ENCODE assay signal across 9 cellular contexts in the genomic region with DNA sequence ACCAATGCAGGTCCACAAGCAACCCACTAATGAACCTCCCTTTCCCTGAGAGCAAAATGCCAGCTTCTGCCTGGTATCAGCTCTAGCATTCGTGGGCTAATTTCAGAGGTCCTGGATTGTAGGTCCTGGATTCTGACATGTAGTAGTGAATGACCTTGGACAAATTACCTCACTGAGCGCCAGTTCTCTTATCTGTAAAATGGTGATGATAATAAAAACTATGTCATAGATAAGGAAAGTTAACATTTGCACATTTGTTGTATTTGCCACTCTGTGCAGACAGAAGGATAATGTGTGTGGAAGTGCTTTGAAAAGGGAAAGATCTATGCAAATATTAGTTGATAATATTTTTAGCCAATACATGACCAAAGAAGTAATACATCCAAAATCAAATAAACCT. TPM values are rescaled to one million over a fixed set of nuclear protein-coding genes. Genes with fewer than 3 reads are reported as not detected.
DNase-seq lines count a peak whose midpoint lies in the region; ATAC-seq and TF ChIP-seq lines count a peak whose summit lies in the region.
"Had no signal": no experiment of that assay in that cellular context is flagged by ENCODE, and none has a peak within 500 bp of the region (broad histone marks: within the 10 kb centered on the region; RNA-seq: fewer than 3 reads in every experiment).

No MANE protein-coding gene starts in this region.

- H4K20me1 ChIP-seq in neural progenitor cell (ENCODE audit: low read depth) = peaks cover 48% of the 10 kb centered on the region

- TF ChIP-seq CTCF in GM06990 (IDR thresholded peaks at IDR 0.05; ENCODE audit: insufficient read depth, low read length, poor library complexity, severe bottlenecking) (no peak), neural progenitor cell (IDR thresholded peaks at IDR 0.05) (no peak), vagina (IDR thresholded peaks at IDR 0.05) (no peak)

- H3K9me3 ChIP-seq in KOPT-K1 (ENCODE audit: insufficient read depth, low read length, poor library complexity, severe bottlenecking) = no peaks in the 10 kb centered on the region
- no peaks in the 10 kb centered on the region for H3K9me3 ChIP-seq in duodenal mucosa (ENCODE audit: control insufficient read depth in 1 of 2, low read length in 2 of 2)
- no peaks in the 10 kb centered on the region for H3K9me3 ChIP-seq in neural progenitor cell (ENCODE audit: low read depth)
- H3K9me3 ChIP-seq in vagina = no peaks in the 10 kb centered on the region

- H3K4me1 ChIP-seq in duodenal mucosa (ENCODE audit: control insufficient read depth in 1 of 2, insufficient read depth in 2 of 2, low read length in 2 of 2) (peaks cover 42 to 48% of the 10 kb centered on the region in 2 donors), neural progenitor cell (peaks cover 17% of the 10 kb centered on the region), vagina (peaks cover 44% of the 10 kb centered on the region)

- H3K9ac ChIP-seq in duodenal mucosa (ENCODE audit: low read depth in 1 of 2, low read length in 2 of 2) = peak overlapping the region; percentile 47 to 52
- H3K9ac ChIP-seq in neural progenitor cell = no peak overlapping the region

- peaks cover 23% of the 10 kb centered on the region for H3K4me1 Mint-ChIP-seq in neural progenitor cell

- H3K27me3 Mint-ChIP-seq in neural progenitor cell (ENCODE audit: insufficient read depth, low read depth) = peaks cover 29% of the 10 kb centered on the region

- H3K27ac ChIP-seq in KOPT-K1 (ENCODE audit: low read depth, low read length, poor library complexity, severe bottlenecking) (peak overlapping the region; percentile 67), duodenal mucosa (ENCODE audit: low read depth, low read length) (no peak overlapping the region), neural progenitor cell (no peak overlapping the region), vagina (no peak overlapping the region)

- no peak for ATAC-seq in GM19467 (IDR thresholded peaks at IDR 0.05; ENCODE audit: unreplicated experiment)

- DNase-seq in GM06990 (ENCODE audit: extremely low read depth, insufficient read length) (no peak), neural progenitor cell (ENCODE audit: low spot score) (no peak), iPS-NIHi11 (ENCODE audit: low spot score) (no peak), vagina (ENCODE audit: extremely low spot score in 2 of 2) (no peak)
- DNase-seq: KG1 had no signal

- no peak for TF ChIP-seq POLR2A in vagina (IDR thresholded peaks at IDR 0.05)

- no peak overlapping the region for H2AFZ ChIP-seq in neural progenitor cell (replicated peaks)

- H3K4me3 Mint-ChIP-seq in neural progenitor cell = peak overlapping the region; percentile 85

- no peak overlapping the region for H3K27ac Mint-ChIP-seq in neural progenitor cell

- H3K4me3 ChIP-seq in GM06990 (replicated peaks; ENCODE audit: low read depth, low read length) (peak overlapping the region; percentile 71), duodenal mucosa (ENCODE audit: low read depth in 1 of 2, low read length in 2 of 2) (peak overlapping the region; percentile 63 to 68), neural progenitor cell (no peak overlapping the region), vagina (no peak overlapping the region)
- H3K4me3 ChIP-seq: lung had no signal

- peak overlapping the region; percentile 88 for H3K4me2 ChIP-seq in neural progenitor cell

- H3K27me3 ChIP-seq in GM06990 (replicated peaks; ENCODE audit: control insufficient read depth, insufficient read depth, low read length) (no peaks in the 10 kb centered on the region), duodenal mucosa (ENCODE audit: control insufficient read depth in 1 of 2, insufficient read depth in 2 of 2, low read length in 2 of 2) (no peaks in the 10 kb centered on the region), neural progenitor cell (peaks cover 82% of the 10 kb centered on the region), vagina (no peaks in the 10 kb centered on the region)

- no peaks in the 10 kb centered on the region for H3K9me3 Mint-ChIP-seq in neural progenitor cell

- H3K36me3 ChIP-seq in GM06990 (ENCODE audit: control insufficient read depth, insufficient read depth, low read length) = no peaks in the 10 kb centered on the region
- H3K36me3 ChIP-seq in KOPT-K1 (ENCODE audit: insufficient read depth, low read length) = no peaks in the 10 kb centered on the region
- H3K36me3 ChIP-seq in duodenal mucosa (ENCODE audit: control insufficient read depth in 1 of 2, insufficient read depth in 2 of 2, low read length in 2 of 2) = no peaks in the 10 kb centered on the region
- no peaks in the 10 kb centered on the region for H3K36me3 ChIP-seq in neural progenitor cell
- no peaks in the 10 kb centered on the region for H3K36me3 ChIP-seq in vagina

- H3K79me2 ChIP-seq in neural progenitor cell (ENCODE audit: low read depth) = peaks cover 1% of the 10 kb centered on the region

- H3K36me3 Mint-ChIP-seq in neural progenitor cell = no peaks in the 10 kb centered on the region

- intact Hi-C loops in vagina (cut with DNase I) = no loop called here

- peaks cover 34% of the 10 kb centered on the region for H3F3A ChIP-seq in neural progenitor cell (ENCODE audit: low read depth)

RNA-seq across cellular contexts. Expression of gene TET3, which starts 4.1 kb away (rescaled TPM):
- total RNA-seq in neural progenitor cell (ENCODE audit: low replicate concordance) (6.2 and 9.1 TPM in 2 replicates), vagina (12.3 TPM)

RNA-seq across cellular contexts. Expression of gene DGUOK, which starts 53.9 kb away (rescaled TPM):
- total RNA-seq in neural progenitor cell (ENCODE audit: low replicate concordance) = 79.0 and 85.5 TPM in 2 replicates
- 52.3 TPM for total RNA-seq in vagina

Comparison
In these comparisons a context has a peak if more than half of its experiments do, and no peak if none do; other contexts are left out.
1. H3K4me3 ChIP-seq: peak in GM06990 (single experiment) and duodenal mucosa (2 of 2); none in neural progenitor cell (single experiment) and vagina (0 of 2).